Comparison of ENCODE assay signal across 2 cellular contexts in the genomic region with DNA sequence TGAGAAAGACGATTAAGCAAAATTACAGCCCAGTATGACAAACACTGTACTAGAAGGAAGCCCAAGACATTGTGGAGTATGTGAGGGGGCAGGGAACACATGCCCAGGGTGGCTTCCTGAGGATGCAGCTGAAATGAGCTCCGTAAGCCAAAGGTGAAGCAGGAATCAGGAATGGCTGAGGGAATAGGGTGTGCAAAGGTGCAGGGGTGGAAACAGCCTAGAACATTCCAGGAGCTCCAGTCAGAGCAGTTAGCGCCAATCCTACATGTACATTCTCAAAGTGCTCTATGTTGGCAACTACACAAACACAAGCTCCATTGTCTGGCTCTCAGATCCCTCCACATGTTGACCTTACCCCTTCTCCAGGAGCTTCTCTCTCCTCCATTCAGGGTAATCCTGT.
TF ChIP-seq lines count a peak whose summit lies in the region.

No MANE protein-coding gene starts in this region.

TF ChIP-seq in HepG2, 621 proteins besides CTCF, POLR2A, EP300 and RAD21:
- TF ChIP-seq, protein P1, sequence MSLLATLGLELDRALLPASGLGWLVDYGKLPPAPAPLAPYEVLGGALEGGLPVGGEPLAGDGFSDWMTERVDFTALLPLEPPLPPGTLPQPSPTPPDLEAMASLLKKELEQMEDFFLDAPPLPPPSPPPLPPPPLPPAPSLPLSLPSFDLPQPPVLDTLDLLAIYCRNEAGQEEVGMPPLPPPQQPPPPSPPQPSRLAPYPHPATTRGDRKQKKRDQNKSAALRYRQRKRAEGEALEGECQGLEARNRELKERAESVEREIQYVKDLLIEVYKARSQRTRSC (CRISPR knock-in tag; IDR thresholded peaks at IDR 0.05; ENCODE audit: low read depth): no peak
- TF ChIP-seq ZKSCAN5 (CRISPR knock-in tag; IDR thresholded peaks at IDR 0.05) (no peak), SP2 (CRISPR knock-in tag; IDR thresholded peaks at IDR 0.05) (no peak)
- TF ChIP-seq, protein P2, sequence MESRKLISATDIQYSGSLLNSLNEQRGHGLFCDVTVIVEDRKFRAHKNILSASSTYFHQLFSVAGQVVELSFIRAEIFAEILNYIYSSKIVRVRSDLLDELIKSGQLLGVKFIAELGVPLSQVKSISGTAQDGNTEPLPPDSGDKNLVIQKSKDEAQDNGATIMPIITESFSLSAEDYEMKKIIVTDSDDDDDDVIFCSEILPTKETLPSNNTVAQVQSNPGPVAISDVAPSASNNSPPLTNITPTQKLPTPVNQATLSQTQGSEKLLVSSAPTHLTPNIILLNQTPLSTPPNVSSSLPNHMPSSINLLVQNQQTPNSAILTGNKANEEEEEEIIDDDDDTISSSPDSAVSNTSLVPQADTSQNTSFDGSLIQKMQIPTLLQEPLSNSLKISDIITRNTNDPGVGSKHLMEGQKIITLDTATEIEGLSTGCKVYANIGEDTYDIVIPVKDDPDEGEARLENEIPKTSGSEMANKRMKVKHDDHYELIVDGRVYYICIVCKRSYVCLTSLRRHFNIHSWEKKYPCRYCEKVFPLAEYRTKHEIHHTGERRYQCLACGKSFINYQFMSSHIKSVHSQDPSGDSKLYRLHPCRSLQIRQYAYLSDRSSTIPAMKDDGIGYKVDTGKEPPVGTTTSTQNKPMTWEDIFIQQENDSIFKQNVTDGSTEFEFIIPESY (CRISPR knock-in tag; IDR thresholded peaks at IDR 0.05): peak; percentile 87

TF ChIP-seq in endothelial cell of umbilical vein, 7 proteins besides CTCF, POLR2A, EP300 and RAD21:
- TF ChIP-seq POLR2AphosphoS5 (IDR thresholded peaks at IDR 0.05; ENCODE audit: insufficient read depth, low read depth, low read length) (no peak), JUN (IDR thresholded peaks at IDR 0.05; ENCODE audit: borderline replicate concordance, insufficient read depth, insufficient read length, low read depth) (no peak), FOS (IDR thresholded peaks at IDR 0.05; ENCODE audit: borderline replicate concordance, insufficient read depth, low read length) (no peak), MYC (IDR thresholded peaks at IDR 0.05; ENCODE audit: low read depth, low read length) (no peak), GATA2 (IDR thresholded peaks at IDR 0.05; ENCODE audit: insufficient read depth, insufficient read length, low read depth, low read length) (no peak), EZH2 (IDR thresholded peaks at IDR 0.05; ENCODE audit: borderline replicate concordance, low read depth, low read length, severe bottlenecking) (no peak)
- TF ChIP-seq, protein P3, sequence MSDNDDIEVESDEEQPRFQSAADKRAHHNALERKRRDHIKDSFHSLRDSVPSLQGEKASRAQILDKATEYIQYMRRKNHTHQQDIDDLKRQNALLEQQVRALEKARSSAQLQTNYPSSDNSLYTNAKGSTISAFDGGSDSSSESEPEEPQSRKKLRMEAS (IDR thresholded peaks at IDR 0.05; ENCODE audit: insufficient read depth, insufficient read length): no peak
